Comparison of ENCODE assay signal across 8 cellular contexts in the genomic region with DNA sequence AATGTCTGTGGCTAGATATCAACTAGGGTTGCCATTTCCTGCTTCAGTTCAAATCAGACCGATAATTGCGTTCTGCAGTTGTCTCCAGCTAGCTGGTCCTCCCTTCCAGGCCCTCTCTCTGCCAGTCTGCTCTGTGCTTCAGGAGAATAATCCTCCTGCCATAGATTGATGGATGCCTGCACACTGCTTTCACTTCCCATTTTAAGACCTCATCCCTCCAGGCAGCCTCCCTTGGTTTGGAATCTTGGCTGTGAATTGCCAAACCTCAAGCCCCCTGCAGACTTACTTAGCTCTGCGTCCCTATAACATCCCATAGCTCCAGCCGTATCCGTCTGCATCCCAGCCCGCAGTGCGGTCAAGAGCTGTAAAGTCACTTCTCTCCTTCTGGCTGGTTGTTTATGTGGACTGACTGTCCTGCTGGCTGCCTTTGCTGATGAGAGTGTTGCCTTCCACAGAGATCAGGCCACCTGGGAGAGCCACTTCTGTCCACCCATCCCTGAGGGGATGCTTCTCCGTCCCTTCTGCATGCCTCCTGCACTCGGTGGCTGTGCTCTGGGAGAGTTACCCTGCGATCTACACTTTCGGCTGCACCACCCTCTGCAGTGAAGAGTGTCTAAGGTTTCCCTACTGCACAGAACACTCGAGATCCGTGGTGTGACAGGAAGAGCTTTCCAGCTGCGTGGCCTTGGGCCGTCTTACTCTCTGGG. TPM values are rescaled to one million over a fixed set of nuclear protein-coding genes. Genes with fewer than 3 reads are reported as not detected.
DNase-seq lines count a peak whose midpoint lies in the region; ATAC-seq and TF ChIP-seq lines count a peak whose summit lies in the region.

No MANE protein-coding gene starts in this region.

- ATAC-seq in right cardiac atrium (no peak), left ventricle myocardium superior (no peak), WTC11 (peak; percentile 34), left lung (no peak), HG03196 (IDR thresholded peaks at IDR 0.05; ENCODE audit: unreplicated experiment) (no peak), GM21526 (IDR thresholded peaks at IDR 0.05; ENCODE audit: low FRiP score, unreplicated experiment) (no peak)

- no peak overlapping the region for H3K4me3 Mint-ChIP-seq in WTC11

- H3K4me3 ChIP-seq in right cardiac atrium (ENCODE audit: low read length), result no peak overlapping the region
- H3K4me3 ChIP-seq in left lung, result no peak overlapping the region
- no peak overlapping the region for H3K4me3 ChIP-seq in vagina

- H3K27ac ChIP-seq in right cardiac atrium (ENCODE audit: low read length), result peak overlapping the region; percentile 94
- H3K27ac ChIP-seq in left lung, result peak overlapping the region; percentile 91 to 93
- peak overlapping the region; percentile 89 for H3K27ac ChIP-seq in vagina

- no peaks in the 10 kb centered on the region for H3K27me3 Mint-ChIP-seq in WTC11 (ENCODE audit: low read depth)

- peaks cover 38% of the 10 kb centered on the region for H3K4me1 Mint-ChIP-seq in WTC11

- H3K9me3 ChIP-seq in right cardiac atrium (ENCODE audit: control insufficient read depth, low read length) (no peaks in the 10 kb centered on the region), left lung (no peaks in the 10 kb centered on the region), vagina (no peaks in the 10 kb centered on the region)

- DNase-seq in right cardiac atrium, result no peak
- DNase-seq in left ventricle myocardium superior, result no peak
- DNase-seq in WTC11 (ENCODE audit: low spot score), result no peak
- no peak for DNase-seq in left lung
- DNase-seq in vagina (ENCODE audit: extremely low spot score in 2 of 2), result peak in 1 of 2 donors; percentile 86
- DNase-seq in SKM-1 treated with dmso at 0.1 percent for 144 hours (lab: John Stamatoyannopoulos, UW; ENCODE audit: unreplicated experiment), result no peak

- TF ChIP-seq POLR2A in vagina (IDR thresholded peaks at IDR 0.05), result no peak

- no peaks in the 10 kb centered on the region for H3K36me3 Mint-ChIP-seq in WTC11

- CTCF ChIA-PET in WTC11 (lab: Charles Lee), result no interaction called here

- H3K9me3 Mint-ChIP-seq in WTC11, result no peaks in the 10 kb centered on the region

- POLR2A ChIA-PET in WTC11 (lab: Charles Lee), result interaction anchor here (1.6 kb wide), 1 partner anchor 21 kb away, joined by 6 read pairs; no protein-coding TSS in a partner anchor

- 69% methylated on average over 15 of the region's 15 CpGs for WGBS in right cardiac atrium

- intact Hi-C loops in right cardiac atrium (cut with DNase I), result no loop called here
- intact Hi-C loops in left ventricle myocardium superior (cut with micrococcal nuclease), result no loop called here
- intact Hi-C loops in left lung (cut with DNase I), result no loop called here
- intact Hi-C loops in vagina (cut with DNase I), result no loop called here

- H3K27ac Mint-ChIP-seq in WTC11, result no peak overlapping the region

- H3K36me3 ChIP-seq in left lung (no peaks in the 10 kb centered on the region), vagina (no peaks in the 10 kb centered on the region)

- H3K27me3 ChIP-seq in right cardiac atrium (ENCODE audit: control insufficient read depth, insufficient read depth), result no peaks in the 10 kb centered on the region
- H3K27me3 ChIP-seq in left lung, result no peaks in the 10 kb centered on the region
- no peaks in the 10 kb centered on the region for H3K27me3 ChIP-seq in vagina

- H3K4me1 ChIP-seq in right cardiac atrium (ENCODE audit: control insufficient read depth, insufficient read depth, low read length) (peaks cover 23% of the 10 kb centered on the region), left lung (peaks cover 43 to 95% of the 10 kb centered on the region in 2 donors), vagina (peaks cover 79% of the 10 kb centered on the region)

- TF ChIP-seq CTCF in WTC11 (IDR thresholded peaks at IDR 0.05) (no peak), left lung (IDR thresholded peaks at IDR 0.05) (no peak), vagina (IDR thresholded peaks at IDR 0.05) (no peak)

TF ChIP-seq in WTC11, 78 proteins besides CTCF, POLR2A, EP300 and RAD21:
- TF ChIP-seq, protein P1, sequence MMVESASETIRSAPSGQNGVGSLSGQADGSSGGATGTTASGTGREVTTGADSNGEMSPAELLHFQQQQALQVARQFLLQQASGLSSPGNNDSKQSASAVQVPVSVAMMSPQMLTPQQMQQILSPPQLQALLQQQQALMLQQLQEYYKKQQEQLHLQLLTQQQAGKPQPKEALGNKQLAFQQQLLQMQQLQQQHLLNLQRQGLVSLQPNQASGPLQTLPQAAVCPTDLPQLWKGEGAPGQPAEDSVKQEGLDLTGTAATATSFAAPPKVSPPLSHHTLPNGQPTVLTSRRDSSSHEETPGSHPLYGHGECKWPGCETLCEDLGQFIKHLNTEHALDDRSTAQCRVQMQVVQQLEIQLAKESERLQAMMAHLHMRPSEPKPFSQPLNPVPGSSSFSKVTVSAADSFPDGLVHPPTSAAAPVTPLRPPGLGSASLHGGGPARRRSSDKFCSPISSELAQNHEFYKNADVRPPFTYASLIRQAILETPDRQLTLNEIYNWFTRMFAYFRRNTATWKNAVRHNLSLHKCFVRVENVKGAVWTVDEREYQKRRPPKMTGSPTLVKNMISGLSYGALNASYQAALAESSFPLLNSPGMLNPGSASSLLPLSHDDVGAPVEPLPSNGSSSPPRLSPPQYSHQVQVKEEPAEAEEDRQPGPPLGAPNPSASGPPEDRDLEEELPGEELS (CRISPR knock-in tag; IDR thresholded peaks at IDR 0.05), result no peak
- TF ChIP-seq, protein P2, sequence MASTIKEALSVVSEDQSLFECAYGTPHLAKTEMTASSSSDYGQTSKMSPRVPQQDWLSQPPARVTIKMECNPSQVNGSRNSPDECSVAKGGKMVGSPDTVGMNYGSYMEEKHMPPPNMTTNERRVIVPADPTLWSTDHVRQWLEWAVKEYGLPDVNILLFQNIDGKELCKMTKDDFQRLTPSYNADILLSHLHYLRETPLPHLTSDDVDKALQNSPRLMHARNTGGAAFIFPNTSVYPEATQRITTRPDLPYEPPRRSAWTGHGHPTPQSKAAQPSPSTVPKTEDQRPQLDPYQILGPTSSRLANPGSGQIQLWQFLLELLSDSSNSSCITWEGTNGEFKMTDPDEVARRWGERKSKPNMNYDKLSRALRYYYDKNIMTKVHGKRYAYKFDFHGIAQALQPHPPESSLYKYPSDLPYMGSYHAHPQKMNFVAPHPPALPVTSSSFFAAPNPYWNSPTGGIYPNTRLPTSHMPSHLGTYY (CRISPR knock-in tag; IDR thresholded peaks at IDR 0.05), result no peak

RNA-seq across cellular contexts. Expression of a gene that starts 22.4 kb away (rescaled TPM):
- total RNA-seq in right cardiac atrium, result 10 to 100 TPM; 35.7 to 46.1 (median 39.9) TPM
- polyA plus RNA-seq in right cardiac atrium, result 27.2 TPM
- total RNA-seq in left ventricle myocardium superior, result 62.0 TPM
- 25.4 to 27.9 TPM (median 27.3 TPM) in 3 replicates for total RNA-seq in WTC11 (2021)
- 100 to 1,000 TPM; 158 to 217 TPM for total RNA-seq in left lung
- total RNA-seq in vagina, result 145 TPM
